ENCODE assay signal across 8 cellular contexts in genomic region chr19:34838753-34839431, GRCh38.
A peak's percentile ranks its signal among the peaks of the same experiment; 100 is the strongest.
DNase-seq lines count a peak whose midpoint lies in the region; ATAC-seq and TF ChIP-seq lines count a peak whose summit lies in the region.

No MANE protein-coding gene starts in this region.

- H2AFZ ChIP-seq in GM23338 = peak overlapping the region; percentile 98

- no CpG with 5 or more reads among the region's 43 CpGs for WGBS in iPS DF 6.9 (ENCODE audit: insufficient coverage, insufficient read length)

- TF ChIP-seq CTCF in GM23338 (conservative IDR thresholded peaks at IDR 0.05; ENCODE audit: low read depth in 2 of 2) = peak; percentile 80 to 84

- no peak overlapping the region for H3K27ac ChIP-seq in GM23338 (ENCODE audit: low read depth)
- H3K27ac ChIP-seq in iPS DF 6.9 (ENCODE audit: low read length) = no peak overlapping the region

- peaks cover 15% of the 10 kb centered on the region for H3K27me3 Mint-ChIP-seq in GM23338 (ENCODE audit: insufficient read depth, low read depth, poor library complexity)

- H3K4me3 Mint-ChIP-seq in GM23338 = peak overlapping the region; percentile 67

- H3K9me3 Mint-ChIP-seq in GM23338 = no peaks in the 10 kb centered on the region

- H3K27ac Mint-ChIP-seq in GM23338 = no peak overlapping the region

- no peaks in the 10 kb centered on the region for H3F3A ChIP-seq in GM23338 (replicated peaks; ENCODE audit: low read depth)

- ATAC-seq in GM23338 = peak; percentile 91

- no peaks in the 10 kb centered on the region for H3K9me3 ChIP-seq in iPS DF 6.9 (ENCODE audit: control insufficient read depth, insufficient read depth, low read length)

- H3K36me3 ChIP-seq in GM23338 (ENCODE audit: insufficient read depth) (no peaks in the 10 kb centered on the region), iPS DF 6.9 (ENCODE audit: control insufficient read depth, insufficient read depth, low read length) (no peaks in the 10 kb centered on the region)

- H3K27me3 ChIP-seq in GM23338 (ENCODE audit: insufficient read depth) (peaks cover 25% of the 10 kb centered on the region), iPS DF 6.9 (ENCODE audit: control insufficient read depth, insufficient read depth, low read length) (peaks cover 5% of the 10 kb centered on the region; the same call in 1 of the 2 replicates)

- H4K20me1 ChIP-seq in GM23338 (replicated peaks; ENCODE audit: insufficient read depth) = no peaks in the 10 kb centered on the region

- H3K4me1 Mint-ChIP-seq in GM23338 = peaks cover 13% of the 10 kb centered on the region

- no peaks in the 10 kb centered on the region for H3K9me2 ChIP-seq in GM23338 (ENCODE audit: insufficient read depth)

- no peaks in the 10 kb centered on the region for H3K36me3 Mint-ChIP-seq in GM23338 (ENCODE audit: low read depth)

- H3K4me2 ChIP-seq in GM23338 = peak overlapping the region; percentile 84

- H3K4me1 ChIP-seq in GM23338 (ENCODE audit: insufficient read depth) (peaks cover 9% of the 10 kb centered on the region), iPS DF 6.9 (ENCODE audit: control insufficient read depth, insufficient read depth, low read length) (peaks cover 3% of the 10 kb centered on the region; the same call in 1 of the 2 replicates)

- DNase-seq in GM23338 (ENCODE audit: low spot score) (peak; percentile 91), iPS DF 6.9 (ENCODE audit: low read depth, low spot score) (peak; percentile 55), medulla oblongata (ENCODE audit: extremely low spot score) (no peak), HCEC 1CT (no peak), NCI-H510A treated with DMSO at 0.1 percent for 48 hours (lab: John Stamatoyannopoulos, UW) (no peak)
- peak; percentile 59 to 69 for DNase-seq in activated T-cell treated with anti-CD3 and anti-CD28 coated beads, Interleukin-2, amount 50 U/mL, for 48 hours
- DNase-seq in stimulated activated CD4-positive, alpha-beta T cell treated with anti-CD3 and anti-CD28 coated beads, Interleukin-15, amount 100 ng/mL, for 48 hours (ENCODE audit: low read depth in 2 of 2) = peak; percentile 4 to 39
- DNase-seq in effector CD8-positive, alpha-beta T cell (lab: John Stamatoyannopoulos, UW) = no peak

- no peaks in the 10 kb centered on the region for H3K79me2 ChIP-seq in GM23338 (replicated peaks; ENCODE audit: insufficient read depth)

- peak overlapping the region; percentile 61 for H3K4me3 ChIP-seq in GM23338
- H3K4me3 ChIP-seq in iPS DF 6.9 (ENCODE audit: low read length) = peak overlapping the region; percentile 8; the same call in 1 of the 2 replicates

TF ChIP-seq in GM23338, 12 proteins besides CTCF, POLR2A, EP300 and RAD21:
- TF ChIP-seq CREB1 (CRISPR knock-in tag; IDR thresholded peaks at IDR 0.05; ENCODE audit: low read depth) (no peak), ZNF114 (CRISPR knock-in tag; IDR thresholded peaks at IDR 0.05) (no peak), REST (IDR thresholded peaks at IDR 0.05; ENCODE audit: unreplicated experiment) (no peak), EZH2phosphoT487 (IDR thresholded peaks at IDR 0.05; ENCODE audit: unreplicated experiment) (no peak)

Comparison
In these comparisons a context has a peak if more than half of its experiments do, and no peak if none do; other contexts are left out.
1. DNase-seq: peak in GM23338 (single experiment), activated T-cell treated with anti-CD3 and anti-CD28 coated beads, Interleukin-2, amount 50 U/mL, for 48 hours (2 of 2), iPS DF 6.9 (single experiment) and stimulated activated CD4-positive, alpha-beta T cell treated with anti-CD3 and anti-CD28 coated beads, Interleukin-15, amount 100 ng/mL, for 48 hours (2 of 2); none in effector CD8-positive, alpha-beta T cell (single experiment), medulla oblongata (single experiment), HCEC 1CT (single experiment) and NCI-H510A treated with DMSO at 0.1 percent for 48 hours (single experiment).